ENCODE assay signal across 10 cellular contexts in the genomic region with DNA sequence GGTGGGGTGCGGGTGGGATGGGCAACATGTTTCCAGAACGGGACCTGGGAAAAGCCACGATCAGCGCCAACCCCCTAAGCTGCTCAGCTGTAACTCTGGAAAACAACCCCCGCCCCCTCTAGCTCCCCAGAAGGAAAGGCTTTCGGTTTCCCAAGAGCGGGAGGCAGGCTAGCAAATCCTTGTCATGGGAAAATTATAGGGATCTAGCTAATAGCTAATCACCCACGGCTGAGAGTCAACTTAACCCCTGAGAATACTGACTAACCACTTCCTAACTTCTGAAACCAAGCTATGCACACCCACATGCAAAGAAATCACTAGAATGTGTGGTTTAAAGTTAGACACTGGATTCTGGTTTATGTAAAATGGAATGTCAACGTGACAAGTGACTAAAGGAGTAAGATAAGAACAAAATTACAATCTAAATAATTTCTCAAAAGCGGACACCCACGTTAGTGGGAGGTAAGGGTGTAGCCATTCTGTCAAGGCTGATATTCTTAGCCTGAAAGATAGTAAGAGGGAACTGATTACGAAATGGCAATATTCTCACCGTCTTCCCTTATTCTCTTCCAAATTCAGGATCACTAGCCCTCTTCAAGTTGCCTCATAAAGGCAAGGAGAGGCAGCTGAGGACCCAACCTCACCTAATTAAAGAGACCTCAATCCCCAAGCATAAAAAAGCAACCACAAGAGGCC. TPM values are rescaled to one million over a fixed set of nuclear protein-coding genes. Genes with fewer than 3 reads are reported as not detected.
DNase-seq lines count a peak whose midpoint lies in the region; ATAC-seq and TF ChIP-seq lines count a peak whose summit lies in the region.
"Had no signal": no experiment of that assay in that cellular context is flagged by ENCODE, and none has a peak within 500 bp of the region (broad histone marks: within the 10 kb centered on the region; RNA-seq: fewer than 3 reads in every experiment).

No MANE protein-coding gene starts in this region.

- no peaks in the 10 kb centered on the region for H3K27me3 ChIP-seq in vagina
- H3K27me3 ChIP-seq: MG63 had no signal

- H3K4me1 ChIP-seq in vagina, result peaks cover 94% of the 10 kb centered on the region

- TF ChIP-seq CTCF in chondrocyte (IDR thresholded peaks at IDR 0.05), result no peak
- no peak for TF ChIP-seq CTCF in mesothelial cell of epicardium (IDR thresholded peaks at IDR 0.05; ENCODE audit: unreplicated experiment)
- TF ChIP-seq CTCF in vagina (IDR thresholded peaks at IDR 0.05), result no peak

- TF ChIP-seq POLR2A in vagina (IDR thresholded peaks at IDR 0.05), result no peak

- H3K9me3 Mint-ChIP-seq in chondrocyte (ENCODE audit: low read depth) (no peaks in the 10 kb centered on the region), mesothelial cell of epicardium (no peaks in the 10 kb centered on the region)
- H3K9me3 Mint-ChIP-seq: naive B cell; T-helper 1 cell treated with Interleukin-12 subunit alpha and Interleukin-12 subunit beta and Interleukin-4 antibody, amounts not matched to agents 30 μg/mL and 1 μg/mL, for 36 hours had no signal

- H3K4me3 ChIP-seq in vagina, result peak overlapping the region; percentile 11 to 23
- H3K4me3 ChIP-seq: MG63 had no signal

- intact Hi-C loops in vagina (cut with DNase I), result no loop called here

- ATAC-seq in HG02798 (IDR thresholded peaks at IDR 0.05; ENCODE audit: poor library complexity, unreplicated experiment), result peak; percentile 49
- ATAC-seq in HG02759 (IDR thresholded peaks at IDR 0.05; ENCODE audit: unreplicated experiment), result no peak

- H3K27me3 Mint-ChIP-seq in chondrocyte (ENCODE audit: low read depth) (no peaks in the 10 kb centered on the region), mesothelial cell of epicardium (ENCODE audit: low read depth) (no peaks in the 10 kb centered on the region)

- H3K4me1 Mint-ChIP-seq in chondrocyte (ENCODE audit: low read depth), result peaks cover 99% of the 10 kb centered on the region
- H3K4me1 Mint-ChIP-seq in mesothelial cell of epicardium, result peaks cover 92% of the 10 kb centered on the region
- H3K4me1 Mint-ChIP-seq: naive B cell had no signal

- H3K36me3 Mint-ChIP-seq in chondrocyte (ENCODE audit: low read depth), result peaks cover 67% of the 10 kb centered on the region
- peaks cover 32% of the 10 kb centered on the region for H3K36me3 Mint-ChIP-seq in mesothelial cell of epicardium
- H3K36me3 Mint-ChIP-seq: naive B cell had no signal

- peak overlapping the region; percentile 90 for H3K27ac Mint-ChIP-seq in chondrocyte (ENCODE audit: unreplicated experiment)
- H3K27ac Mint-ChIP-seq in mesothelial cell of epicardium, result peak overlapping the region; percentile 93
- H3K27ac Mint-ChIP-seq: naive B cell; T-helper 1 cell treated with Interleukin-12 subunit alpha and Interleukin-12 subunit beta and Interleukin-4 antibody, amounts not matched to agents 30 μg/mL and 1 μg/mL, for 36 hours had no signal

- peak overlapping the region; percentile 97 for H3K27ac ChIP-seq in vagina

- peaks cover 0 to 70% of the 10 kb centered on the region in 2 donors for H3K36me3 ChIP-seq in vagina

- H3K9me3 ChIP-seq in vagina, result no peaks in the 10 kb centered on the region
- H3K9me3 ChIP-seq: MG63 had no signal

- H3K4me3 Mint-ChIP-seq in chondrocyte (ENCODE audit: unreplicated experiment) (peak overlapping the region; percentile 42), mesothelial cell of epicardium (no peak overlapping the region)
- H3K4me3 Mint-ChIP-seq: naive B cell; T-helper 1 cell treated with Interleukin-12 subunit alpha and Interleukin-12 subunit beta and Interleukin-4 antibody, amounts not matched to agents 30 μg/mL and 1 μg/mL, for 36 hours had no signal

- DNase-seq in chondrocyte (ENCODE audit: low spot score), result no peak
- no peak for DNase-seq in mesothelial cell of epicardium (ENCODE audit: low spot score in 2 of 2, unreplicated experiment in 2 of 2)
- DNase-seq in vagina (ENCODE audit: extremely low spot score in 2 of 2), result no peak
- DNase-seq in NCI-H146 (lab: John Stamatoyannopoulos, UW), result no peak
- no peak for DNase-seq in globus pallidus (ENCODE audit: low spot score)
- DNase-seq: MG63, naive B cell had no signal

RNA-seq across cellular contexts. Expression of a gene that starts 20.1 kb away (rescaled TPM):
- total RNA-seq in chondrocyte, result 161 to 510 TPM (median 505 TPM) in 3 replicates
- total RNA-seq in mesothelial cell of epicardium, result 70.6 to 74.1 TPM (median 70.9 TPM) in 3 replicates
- 185 TPM for total RNA-seq in vagina
